ENCODE assay signal across 1 cellular context in genomic region chr1:167936930-167937708, GRCh38.
TF ChIP-seq lines count a peak whose summit lies in the region.

Gene MPC2 (minus strand): TSS chr1:167937072. CDS start chr1:167935841, 1,231 bp downstream.

TF ChIP-seq in GM12878, 131 proteins besides CTCF, POLR2A, EP300 and RAD21 (continued from another document and continues in another):
- TF ChIP-seq ZBTB40 (IDR thresholded peaks at IDR 0.05; ENCODE audit: borderline replicate concordance) (no peak; the same call in 1 of the 2 replicates), IKZF1 (conservative IDR thresholded peaks at IDR 0.05) (peak; percentile 70), NBN (IDR thresholded peaks at IDR 0.05) (0 out of 2 replicates have a peak, but pooled peaks have one; percentile 45), SUPT20H (IDR thresholded peaks at IDR 0.05; ENCODE audit: borderline replicate concordance, control insufficient read depth, low read depth, low read length) (no peak), ZNF687 (IDR thresholded peaks at IDR 0.05) (no peak), CREB1 (IDR thresholded peaks at IDR 0.05; ENCODE audit: low read depth) (no peak), POU2F2 (IDR thresholded peaks at IDR 0.05; ENCODE audit: borderline replicate concordance, low read depth, low read length) (0 out of 3 replicates have a peak, but pooled peaks have one; percentile 4), RELA (IDR thresholded peaks at IDR 0.05; ENCODE audit: borderline replicate concordance, partially characterized antibody) (peak; percentile 11), HDAC6 (IDR thresholded peaks at IDR 0.05; ENCODE audit: unreplicated experiment) (no peak), SREBF2 (IDR thresholded peaks at IDR 0.05; ENCODE audit: low read length) (no peak), BMI1 (IDR thresholded peaks at IDR 0.05; ENCODE audit: borderline replicate concordance) (peak; percentile 35; the same call in 1 of the 2 replicates), CHD2 (IDR thresholded peaks at IDR 0.05; ENCODE audit: borderline replicate concordance, low read depth, low read length) (no peak; the same call in 1 of the 2 replicates), USF2 (IDR thresholded peaks at IDR 0.05; ENCODE audit: borderline replicate concordance, low read depth, low read length) (no peak), TAF1 (IDR thresholded peaks at IDR 0.05; ENCODE audit: borderline replicate concordance, low read depth, low read length) (peak; percentile 74; the same call in 1 of the 2 replicates), WRNIP1 (IDR thresholded peaks at IDR 0.05; ENCODE audit: borderline replicate concordance, low read depth, low read length) (no peak), POLR2AphosphoS2 (IDR thresholded peaks at IDR 0.05; ENCODE audit: low read depth, low read length) (peak; percentile 17; the same call in 1 of the 2 replicates), CBX5 (IDR thresholded peaks at IDR 0.05; ENCODE audit: low read depth) (0 out of 2 replicates have a peak, but pooled peaks have one; percentile 48), GABPA (IDR thresholded peaks at IDR 0.05; ENCODE audit: low read depth) (no peak), PRDM15 (CRISPR knock-in tag; IDR thresholded peaks at IDR 0.05) (no peak), NR2C2 (IDR thresholded peaks at IDR 0.05; ENCODE audit: borderline replicate concordance, control insufficient read depth, insufficient read length, low read depth) (no peak), BRCA1 (IDR thresholded peaks at IDR 0.05; ENCODE audit: low read depth, low read length) (no peak), EGR1 (IDR thresholded peaks at IDR 0.05; ENCODE audit: borderline replicate concordance in 1 of 2, low read depth in 2 of 2, low read length in 2 of 2) (peak in 1 of 2 experiments; percentile 86; a peak in 2 of 3 replicates), ZSCAN29 (IDR thresholded peaks at IDR 0.05) (no peak), RAD51 (IDR thresholded peaks at IDR 0.05) (no peak), ETV6 (conservative IDR thresholded peaks at IDR 0.05 in 1 of 2, IDR thresholded peaks at IDR 0.05 in 1 of 2; ENCODE audit: borderline replicate concordance in 1 of 2, low read depth in 1 of 2) (no peak), RB1 (IDR thresholded peaks at IDR 0.05; ENCODE audit: borderline replicate concordance) (no peak), ELK1 (IDR thresholded peaks at IDR 0.05; ENCODE audit: low read depth, low read length) (no peak), MXI1 (IDR thresholded peaks at IDR 0.05; ENCODE audit: low read depth, low read length) (no peak), ASH2L (IDR thresholded peaks at IDR 0.05; ENCODE audit: borderline replicate concordance, low read depth) (no peak), EZH2 (IDR thresholded peaks at IDR 0.05; ENCODE audit: borderline replicate concordance, control insufficient read depth, low read depth, low read length) (no peak), CHD1 (IDR thresholded peaks at IDR 0.05; ENCODE audit: low read depth, low read length) (no peak), NFIC (IDR thresholded peaks at IDR 0.05; ENCODE audit: low read depth, low read length) (peak; percentile 25; the same call in 1 of the 2 replicates), ZNF207 (IDR thresholded peaks at IDR 0.05; ENCODE audit: borderline replicate concordance) (no peak), HDAC2 (IDR thresholded peaks at IDR 0.05) (no peak)
- TF ChIP-seq, protein P1, sequence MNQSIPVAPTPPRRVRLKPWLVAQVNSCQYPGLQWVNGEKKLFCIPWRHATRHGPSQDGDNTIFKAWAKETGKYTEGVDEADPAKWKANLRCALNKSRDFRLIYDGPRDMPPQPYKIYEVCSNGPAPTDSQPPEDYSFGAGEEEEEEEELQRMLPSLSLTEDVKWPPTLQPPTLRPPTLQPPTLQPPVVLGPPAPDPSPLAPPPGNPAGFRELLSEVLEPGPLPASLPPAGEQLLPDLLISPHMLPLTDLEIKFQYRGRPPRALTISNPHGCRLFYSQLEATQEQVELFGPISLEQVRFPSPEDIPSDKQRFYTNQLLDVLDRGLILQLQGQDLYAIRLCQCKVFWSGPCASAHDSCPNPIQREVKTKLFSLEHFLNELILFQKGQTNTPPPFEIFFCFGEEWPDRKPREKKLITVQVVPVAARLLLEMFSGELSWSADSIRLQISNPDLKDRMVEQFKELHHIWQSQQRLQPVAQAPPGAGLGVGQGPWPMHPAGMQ (IDR thresholded peaks at IDR 0.05; ENCODE audit: borderline replicate concordance), result no peak
- TF ChIP-seq, protein P2, sequence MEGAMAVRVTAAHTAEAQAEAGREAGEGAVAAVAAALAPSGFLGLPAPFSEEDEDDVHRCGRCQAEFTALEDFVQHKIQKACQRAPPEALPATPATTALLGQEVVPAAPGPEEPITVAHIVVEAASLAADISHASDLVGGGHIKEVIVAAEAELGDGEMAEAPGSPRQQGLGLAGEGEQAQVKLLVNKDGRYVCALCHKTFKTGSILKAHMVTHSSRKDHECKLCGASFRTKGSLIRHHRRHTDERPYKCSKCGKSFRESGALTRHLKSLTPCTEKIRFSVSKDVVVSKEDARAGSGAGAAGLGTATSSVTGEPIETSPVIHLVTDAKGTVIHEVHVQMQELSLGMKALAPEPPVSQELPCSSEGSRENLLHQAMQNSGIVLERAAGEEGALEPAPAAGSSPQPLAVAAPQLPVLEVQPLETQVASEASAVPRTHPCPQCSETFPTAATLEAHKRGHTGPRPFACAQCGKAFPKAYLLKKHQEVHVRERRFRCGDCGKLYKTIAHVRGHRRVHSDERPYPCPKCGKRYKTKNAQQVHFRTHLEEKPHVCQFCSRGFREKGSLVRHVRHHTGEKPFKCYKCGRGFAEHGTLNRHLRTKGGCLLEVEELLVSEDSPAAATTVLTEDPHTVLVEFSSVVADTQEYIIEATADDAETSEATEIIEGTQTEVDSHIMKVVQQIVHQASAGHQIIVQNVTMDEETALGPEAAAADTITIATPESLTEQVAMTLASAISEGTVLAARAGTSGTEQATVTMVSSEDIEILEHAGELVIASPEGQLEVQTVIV (IDR thresholded peaks at IDR 0.05; ENCODE audit: borderline replicate concordance, partially characterized antibody), result no peak
- TF ChIP-seq, protein P3, sequence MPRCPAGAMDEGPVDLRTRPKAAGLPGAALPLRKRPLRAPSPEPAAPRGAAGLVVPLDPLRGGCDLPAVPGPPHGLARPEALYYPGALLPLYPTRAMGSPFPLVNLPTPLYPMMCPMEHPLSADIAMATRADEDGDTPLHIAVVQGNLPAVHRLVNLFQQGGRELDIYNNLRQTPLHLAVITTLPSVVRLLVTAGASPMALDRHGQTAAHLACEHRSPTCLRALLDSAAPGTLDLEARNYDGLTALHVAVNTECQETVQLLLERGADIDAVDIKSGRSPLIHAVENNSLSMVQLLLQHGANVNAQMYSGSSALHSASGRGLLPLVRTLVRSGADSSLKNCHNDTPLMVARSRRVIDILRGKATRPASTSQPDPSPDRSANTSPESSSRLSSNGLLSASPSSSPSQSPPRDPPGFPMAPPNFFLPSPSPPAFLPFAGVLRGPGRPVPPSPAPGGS (IDR thresholded peaks at IDR 0.05; ENCODE audit: borderline replicate concordance, insufficient read depth, low read depth, low read length, poor library complexity, severe bottlenecking), result no peak
